8 cellular contexts compared by ENCODE assay signal in the genomic region with DNA sequence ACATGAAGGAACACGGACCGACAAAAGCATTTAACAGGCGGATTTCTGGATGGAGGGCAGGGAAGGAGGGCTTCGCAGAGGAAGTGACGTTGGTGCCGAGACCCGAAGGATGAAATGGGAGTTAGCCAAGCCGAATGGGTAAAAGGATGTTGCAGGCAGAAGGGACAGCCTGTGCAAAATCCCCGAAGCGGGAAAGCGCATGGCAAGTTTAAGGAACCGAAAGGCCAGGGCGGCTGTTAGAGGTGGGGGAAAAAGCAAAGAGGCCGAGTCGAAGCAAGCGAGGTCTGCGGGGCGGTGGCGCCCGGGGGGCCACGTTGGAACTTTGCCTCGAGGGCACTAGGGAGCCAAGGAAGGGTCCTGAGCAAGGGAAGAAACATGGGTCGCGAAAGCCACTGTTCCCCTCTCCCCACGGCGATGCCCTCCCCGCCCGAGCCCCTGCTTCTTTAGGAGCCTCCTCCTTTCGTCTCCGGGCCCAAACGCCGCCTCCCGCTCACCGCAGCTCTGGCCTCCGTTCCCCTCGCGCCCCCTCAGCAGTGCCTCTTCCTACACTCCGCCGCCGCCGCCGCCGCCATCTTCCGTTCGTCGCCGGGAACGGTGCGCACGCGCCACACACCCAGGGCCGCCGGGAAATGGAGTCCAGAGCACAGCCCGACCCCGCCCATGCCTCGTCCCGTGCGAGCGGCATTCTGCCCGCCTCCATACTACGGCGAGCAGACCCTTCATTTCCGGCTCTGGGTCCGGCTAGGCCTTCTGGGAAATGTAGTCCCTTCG. TPM values are rescaled to one million over a fixed set of nuclear protein-coding genes. Genes with fewer than 3 reads are reported as not detected.
DNase-seq lines count a peak whose midpoint lies in the region; ATAC-seq and TF ChIP-seq lines count a peak whose summit lies in the region.

A gene (minus strand): TSS at position 584 of the 771 bp plus-strand sequence. CDS start 8,652 bp downstream, outside the sequence.

- H3K27me3 Mint-ChIP-seq in T-helper 17 cell (peaks cover 13% of the 10 kb centered on the region), progenitor cell of endocrine pancreas (no peaks in the 10 kb centered on the region)

- no peaks in the 10 kb centered on the region for H3K9me3 Mint-ChIP-seq in progenitor cell of endocrine pancreas (ENCODE audit: low read depth)

- H3K27ac Mint-ChIP-seq in T-helper 17 cell, result peak within 1 kb of the TSS; percentile 99
- peak within 1 kb of the TSS; percentile 98 for H3K27ac Mint-ChIP-seq in progenitor cell of endocrine pancreas

- H3K4me3 Mint-ChIP-seq in T-helper 17 cell, result peak within 1 kb of the TSS; percentile 100
- H3K4me3 Mint-ChIP-seq in progenitor cell of endocrine pancreas (ENCODE audit: low read depth), result peak within 1 kb of the TSS; percentile 89

- in situ Hi-C loops in GM13977 (cut with MboI; ENCODE audit: low pct_unique_long_range_greater_than_20kb, low sequenced_read_pairs, unreplicated experiment), result no loop called here

- no peaks in the 10 kb centered on the region for H3K9me3 ChIP-seq in T-helper 17 cell (ENCODE audit: control insufficient read depth, low read length, poor library complexity, severe bottlenecking)

- TF ChIP-seq CTCF in GM13977 (IDR thresholded peaks at IDR 0.05; ENCODE audit: extremely low read depth, insufficient read depth, missing control alignments), result no peak
- no peak for TF ChIP-seq CTCF in progenitor cell of endocrine pancreas (IDR thresholded peaks at IDR 0.05; ENCODE audit: unreplicated experiment)

- H3K36me3 Mint-ChIP-seq in T-helper 17 cell (ENCODE audit: low read depth) (peaks cover 7% of the 10 kb centered on the region), progenitor cell of endocrine pancreas (ENCODE audit: insufficient read depth) (peaks cover 3% of the 10 kb centered on the region)

- intact Hi-C loops in left cardiac atrium (cut with DNase I), result no loop called here

- H3K4me1 Mint-ChIP-seq in T-helper 17 cell (peaks cover 39% of the 10 kb centered on the region), progenitor cell of endocrine pancreas (ENCODE audit: low read depth) (peaks cover 32% of the 10 kb centered on the region)

- peak; percentile 93 for ATAC-seq in HG02884 (IDR thresholded peaks at IDR 0.05; ENCODE audit: unreplicated experiment)
- ATAC-seq in T-helper 17 cell, result peak; percentile 98
- ATAC-seq in left cardiac atrium, result peak; percentile 99 to 100

- DNase-seq in GM13977 (ENCODE audit: low spot score) (peak; percentile 100), NCI-H1694 treated with DMSO at 0.1 percent for 48 hours (lab: John Stamatoyannopoulos, UW) (peak; percentile 98), T-helper 17 cell (peak; percentile 97 to 98 (median 98)), amygdala (lab: John Stamatoyannopoulos, UW) (peak; percentile 88 to 99 (median 98)), left cardiac atrium (peak; percentile 99), progenitor cell of endocrine pancreas (ENCODE audit: low spot score, unreplicated experiment) (peak; percentile 98), ureter (ENCODE audit: low spot score) (peak; percentile 99)

RNA-seq across cellular contexts. Expression of the gene that starts here (rescaled TPM):
- total RNA-seq in T-helper 17 cell (10 to 100 TPM; 75.5 to 81.6 TPM), left cardiac atrium (10 to 100 TPM; 29.0 to 29.6 TPM), progenitor cell of endocrine pancreas (112 and 114 TPM in 2 replicates), ureter (81.1 TPM)

Comparison
In these comparisons a context has a peak if more than half of its experiments do, and no peak if none do; other contexts are left out.
1. Peak in every context shown above with its lines: DNase-seq and ATAC-seq.